ENCODE assay signal across 1 cellular context in genomic region chr20:62829231-62830230, GRCh38.
TF ChIP-seq lines count a peak whose summit lies in the region.

No MANE protein-coding gene starts in this region.

TF ChIP-seq in IMR-90, 13 proteins besides CTCF, POLR2A, EP300 and RAD21:
- no peak for TF ChIP-seq CHD1 (IDR thresholded peaks at IDR 0.05; ENCODE audit: low read depth, low read length)
- TF ChIP-seq RFX5 (IDR thresholded peaks at IDR 0.05; ENCODE audit: low read depth, low read length), result no peak
- TF ChIP-seq MAZ (IDR thresholded peaks at IDR 0.05; ENCODE audit: borderline replicate concordance, low read depth, low read length), result no peak
- no peak for TF ChIP-seq FOS (IDR thresholded peaks at IDR 0.05; ENCODE audit: low read depth, low read length)
- no peak for TF ChIP-seq MAFK (IDR thresholded peaks at IDR 0.05; ENCODE audit: low read depth, low read length)
- no peak for TF ChIP-seq NFE2L2 (IDR thresholded peaks at IDR 0.05; ENCODE audit: low read depth, low read length)
- TF ChIP-seq MXI1 (IDR thresholded peaks at IDR 0.05; ENCODE audit: borderline replicate concordance, low read depth, low read length), result no peak
- no peak for TF ChIP-seq USF2 (IDR thresholded peaks at IDR 0.05; ENCODE audit: low read depth, low read length)
- no peak for TF ChIP-seq BHLHE40 (IDR thresholded peaks at IDR 0.05; ENCODE audit: low read depth, low read length)
- no peak for TF ChIP-seq ELK1 (IDR thresholded peaks at IDR 0.05; ENCODE audit: borderline replicate concordance, low read depth, low read length)
- no peak for TF ChIP-seq RCOR1 (IDR thresholded peaks at IDR 0.05; ENCODE audit: insufficient replicate concordance, low read length)
- TF ChIP-seq CEBPB (IDR thresholded peaks at IDR 0.05; ENCODE audit: low read depth, low read length), result no peak
- no peak for TF ChIP-seq SMC3 (IDR thresholded peaks at IDR 0.05; ENCODE audit: low read depth, low read length)
